ENCODE assay signal across 31 cellular contexts in the genomic region with DNA sequence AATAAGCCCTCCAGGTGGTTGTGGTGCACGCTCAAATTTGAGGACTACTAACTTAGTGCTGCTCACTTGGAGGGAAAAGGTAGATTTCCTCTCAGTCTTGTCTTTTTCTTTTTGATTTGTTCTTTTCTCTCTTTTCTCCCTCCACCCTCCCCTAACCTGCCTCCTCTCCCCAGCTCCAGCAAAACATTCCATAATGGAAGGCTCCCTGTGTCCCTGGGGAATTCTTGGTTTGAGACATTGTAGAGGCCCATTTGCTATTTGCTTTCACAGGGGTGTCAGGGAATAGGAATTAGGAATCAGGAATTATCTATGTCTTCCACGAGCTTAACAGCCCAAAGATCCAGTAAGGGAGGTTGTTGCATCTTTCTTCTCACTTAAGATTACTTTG.
A peak's percentile ranks its signal among the peaks of the same experiment; 100 is the strongest.
DNase-seq lines count a peak whose midpoint lies in the region; ATAC-seq, FAIRE-seq and TF ChIP-seq lines count a peak whose summit lies in the region.
"Had no signal": no experiment of that assay in that cellular context is flagged by ENCODE, and none has a peak within 500 bp of the region (broad histone marks: within the 10 kb centered on the region; RNA-seq: fewer than 3 reads in every experiment).

No MANE protein-coding gene starts in this region.

- no peak for TF ChIP-seq POLR2A in body of pancreas (IDR thresholded peaks at IDR 0.05)
- TF ChIP-seq POLR2A in uterus (IDR thresholded peaks at IDR 0.05) = no peak

- 0 out of 2 replicates have a peak overlapping the region, but pooled peaks have one; percentile 21 for H3K27ac Mint-ChIP-seq in GM23338
- H3K27ac Mint-ChIP-seq: activated CD4-positive, alpha-beta T cell treated with anti-CD3 and anti-CD28 coated beads, Interleukin-2, amount 10 ng/mL, durations not matched to agents 24 days and 14 days; T-helper 1 cell treated with Interleukin-12 subunit alpha and Interleukin-12 subunit beta and Interleukin-4 antibody, amounts not matched to agents 30 μg/mL and 1 μg/mL, for 36 hours had no signal

- ATAC-seq in GM23338 (peak; percentile 44), body of pancreas (no peak), pancreas (peak in 1 of 4 donors; percentile 2), HG02938 (IDR thresholded peaks at IDR 0.05; ENCODE audit: unreplicated experiment) (no peak), GM19463 (IDR thresholded peaks at IDR 0.05; ENCODE audit: unreplicated experiment) (no peak)

- peak overlapping the region; percentile 10; the same call in 1 of the 3 replicates for H3K4me3 Mint-ChIP-seq in GM23338
- H3K4me3 Mint-ChIP-seq: activated CD4-positive, alpha-beta T cell treated with anti-CD3 and anti-CD28 coated beads, Interleukin-2, amount 10 ng/mL, durations not matched to agents 24 days and 14 days; immature natural killer cell; nephron; T-helper 1 cell treated with Interleukin-12 subunit alpha and Interleukin-12 subunit beta and Interleukin-4 antibody, amounts not matched to agents 30 μg/mL and 1 μg/mL, for 36 hours had no signal

- intact Hi-C loops in body of pancreas (cut with DNase I) (no loop called here), pancreas (cut with DNase I) (no loop called here), uterus (cut with DNase I; ENCODE audit: low total_unique reads) (no loop called here)

- H3K27me3 ChIP-seq in GM23338 (ENCODE audit: insufficient read depth) (no peaks in the 10 kb centered on the region), body of pancreas (no peaks in the 10 kb centered on the region), pancreas (no peaks in the 10 kb centered on the region), uterus (no peaks in the 10 kb centered on the region)
- H3K27me3 ChIP-seq: MG63, ovary, tibial nerve had no signal

- H3K36me3 Mint-ChIP-seq in GM23338 (ENCODE audit: low read depth) = no peaks in the 10 kb centered on the region

- H3K4me2 ChIP-seq in GM23338 = peak overlapping the region; percentile 56

- DNase-seq in NCI-H2171 treated with DMSO at 0.1 percent for 48 hours (lab: John Stamatoyannopoulos, UW) = peak; percentile 7
- DNase-seq in NCI-H2171 (lab: John Stamatoyannopoulos, UW) = no peak
- DNase-seq in GM23338 (ENCODE audit: low spot score) = peak; percentile 30
- DNase-seq in body of pancreas = no peak
- DNase-seq in pancreas = no peak
- no peak for DNase-seq in uterus
- DNase-seq: 8988T; activated CD4-positive, alpha-beta T cell treated with anti-CD3 and anti-CD28 coated beads, Interleukin-2, amount 10 ng/mL, durations not matched to agents 24 days and 14 days; activated effector memory CD4-positive, alpha-beta T cell treated with Interleukin-2 at 50 U/mL for 16 hours; CD4-positive, CD25-positive, alpha-beta regulatory T cell; DMS 273 treated with DMSO at 0.1 percent for 48 hours; effector CD8-positive, alpha-beta T cell; erythroblast; immature natural killer cell; left ventricle myocardium inferior; MG63; midbrain; NCI-H1417 treated with DMSO at 0.1 percent for 48 hours; NCI-H2107; NCI-H524; ovary; stimulated activated CD4-positive, alpha-beta T cell treated with anti-CD3 and anti-CD28 coated beads, Interleukin-4, amount 100 ng/mL, for 4 hours; stimulated activated naive CD4-positive, alpha-beta T cell treated with Interleukin-2 at 50 U/mL for 16 hours had no signal

- FAIRE-seq in pancreas (lab: Jason Lieb, UNC) = no peak

- no peak for TF ChIP-seq CTCF in GM23338 (conservative IDR thresholded peaks at IDR 0.05; ENCODE audit: low read depth in 2 of 2)
- TF ChIP-seq CTCF in body of pancreas (IDR thresholded peaks at IDR 0.05) = no peak
- no peak for TF ChIP-seq CTCF in pancreas (IDR thresholded peaks at IDR 0.05)
- TF ChIP-seq CTCF in uterus (IDR thresholded peaks at IDR 0.05) = no peak

- H3K36me3 ChIP-seq in GM23338 (ENCODE audit: insufficient read depth) (no peaks in the 10 kb centered on the region), body of pancreas (replicated peaks in 1 of 2; ENCODE audit: insufficient read depth in 1 of 2, low read depth in 2 of 2) (no peaks in the 10 kb centered on the region), pancreas (no peaks in the 10 kb centered on the region), uterus (no peaks in the 10 kb centered on the region)
- H3K36me3 ChIP-seq: left ventricle myocardium inferior, MG63, ovary, tibial nerve had no signal

- no peak overlapping the region for H3K4me3 ChIP-seq in GM23338
- H3K4me3 ChIP-seq in body of pancreas = no peak overlapping the region
- H3K4me3 ChIP-seq in pancreas = no peak overlapping the region
- no peak overlapping the region for H3K4me3 ChIP-seq in uterus
- H3K4me3 ChIP-seq: K562, left ventricle myocardium inferior, MG63, ovary, tibial nerve had no signal

- H3K9me3 ChIP-seq in body of pancreas (no peaks in the 10 kb centered on the region), pancreas (no peaks in the 10 kb centered on the region), uterus (no peaks in the 10 kb centered on the region)
- H3K9me3 ChIP-seq: left ventricle myocardium inferior, MG63, ovary, tibial nerve had no signal

- H3K9me3 Mint-ChIP-seq in GM23338 = no peaks in the 10 kb centered on the region
- H3K9me3 Mint-ChIP-seq: activated CD4-positive, alpha-beta T cell treated with anti-CD3 and anti-CD28 coated beads, Interleukin-2, amount 10 ng/mL, durations not matched to agents 24 days and 14 days; CD4-positive, CD25-positive, alpha-beta regulatory T cell; immature natural killer cell; nephron; T-helper 1 cell treated with Interleukin-12 subunit alpha and Interleukin-12 subunit beta and Interleukin-4 antibody, amounts not matched to agents 30 μg/mL and 1 μg/mL, for 36 hours had no signal

- 32 to 50% methylated on average over 2 of the region's 2 CpGs for WGBS in body of pancreas, 2 donors
- WGBS in pancreas, 2 donors = 45 to 54% methylated on average over 2 of the region's 2 CpGs

- no peaks in the 10 kb centered on the region for H3K9me2 ChIP-seq in GM23338 (ENCODE audit: insufficient read depth)

- no peaks in the 10 kb centered on the region for H3K79me2 ChIP-seq in GM23338 (replicated peaks; ENCODE audit: insufficient read depth)

- H3K4me1 ChIP-seq in GM23338 (ENCODE audit: insufficient read depth) (peaks cover 15% of the 10 kb centered on the region; the same call in 1 of the 2 replicates), body of pancreas (peaks cover 64% of the 10 kb centered on the region), pancreas (peaks cover 27 to 47% (median 46%) of the 10 kb centered on the region in 3 donors), uterus (no peaks in the 10 kb centered on the region)
- H3K4me1 ChIP-seq: tibial nerve had no signal

- no peak overlapping the region for H2AFZ ChIP-seq in GM23338

- peaks cover 7% of the 10 kb centered on the region for H3K27me3 Mint-ChIP-seq in GM23338 (ENCODE audit: insufficient read depth, low read depth, poor library complexity)

- H4K20me1 ChIP-seq in GM23338 (replicated peaks; ENCODE audit: insufficient read depth) = no peaks in the 10 kb centered on the region

- H3K4me1 Mint-ChIP-seq in GM23338 = peaks cover 22% of the 10 kb centered on the region
- H3K4me1 Mint-ChIP-seq: nephron had no signal

- no peaks in the 10 kb centered on the region for H3F3A ChIP-seq in GM23338 (replicated peaks; ENCODE audit: low read depth)

- H3K27ac ChIP-seq in GM23338 (ENCODE audit: low read depth) (no peak overlapping the region), body of pancreas (peak overlapping the region; percentile 75 to 96 (median 84)), pancreas (peak overlapping the region; percentile 17 to 71 (median 42)), uterus (no peak overlapping the region)
- H3K27ac ChIP-seq: foreskin keratinocyte, ovary, RWPE1, tibial nerve had no signal

TF ChIP-seq in GM23338, 12 proteins besides CTCF, POLR2A, EP300 and RAD21:
- no peak for TF ChIP-seq JUNB (IDR thresholded peaks at IDR 0.05; ENCODE audit: unreplicated experiment)
- no peak for TF ChIP-seq ZNF331 (CRISPR knock-in tag; IDR thresholded peaks at IDR 0.05; ENCODE audit: low read depth)
- TF ChIP-seq STAT1 (IDR thresholded peaks at IDR 0.05; ENCODE audit: unreplicated experiment) = no peak
- TF ChIP-seq CREB1 (CRISPR knock-in tag; IDR thresholded peaks at IDR 0.05; ENCODE audit: low read depth) = no peak
- TF ChIP-seq, protein P1, sequence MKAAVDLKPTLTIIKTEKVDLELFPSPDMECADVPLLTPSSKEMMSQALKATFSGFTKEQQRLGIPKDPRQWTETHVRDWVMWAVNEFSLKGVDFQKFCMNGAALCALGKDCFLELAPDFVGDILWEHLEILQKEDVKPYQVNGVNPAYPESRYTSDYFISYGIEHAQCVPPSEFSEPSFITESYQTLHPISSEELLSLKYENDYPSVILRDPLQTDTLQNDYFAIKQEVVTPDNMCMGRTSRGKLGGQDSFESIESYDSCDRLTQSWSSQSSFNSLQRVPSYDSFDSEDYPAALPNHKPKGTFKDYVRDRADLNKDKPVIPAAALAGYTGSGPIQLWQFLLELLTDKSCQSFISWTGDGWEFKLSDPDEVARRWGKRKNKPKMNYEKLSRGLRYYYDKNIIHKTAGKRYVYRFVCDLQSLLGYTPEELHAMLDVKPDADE (IDR thresholded peaks at IDR 0.05) = no peak

Comparison
In these comparisons a context has a peak if more than half of its experiments do, and no peak if none do; other contexts are left out.
1. DNase-seq: peak in NCI-H2171 treated with DMSO at 0.1 percent for 48 hours (single experiment) and GM23338 (single experiment); none in NCI-H2171 (single experiment), body of pancreas (0 of 4), pancreas (0 of 6) and uterus (0 of 2).
2. H3K27ac ChIP-seq: peak in body of pancreas (4 of 4) and pancreas (4 of 4); none in GM23338 (single experiment) and uterus (0 of 2).